In genomic region chr14:68297871-68298468, GRCh38 we compare ENCODE assay signal across 10 cellular contexts.
DNase-seq lines count a peak whose midpoint lies in the region; ATAC-seq and TF ChIP-seq lines count a peak whose summit lies in the region.
"Had no signal": no experiment of that assay in that cellular context is flagged by ENCODE, and none has a peak within 500 bp of the region (broad histone marks: within the 10 kb centered on the region; RNA-seq: fewer than 3 reads in every experiment).

No MANE protein-coding gene starts in this region.

- H3K27me3 ChIP-seq in thoracic aorta (replicated peaks; ENCODE audit: insufficient read depth) (no peaks in the 10 kb centered on the region), testis (no peaks in the 10 kb centered on the region)

- H3K9me3 ChIP-seq in thoracic aorta = no peaks in the 10 kb centered on the region
- no peaks in the 10 kb centered on the region for H3K9me3 ChIP-seq in testis

- H3K36me3 ChIP-seq in thoracic aorta (no peaks in the 10 kb centered on the region), testis (ENCODE audit: low read depth, missing control alignments) (no peaks in the 10 kb centered on the region)

- H3K36me3 Mint-ChIP-seq in activated CD4-positive, alpha-beta T cell treated with anti-CD3 and anti-CD28 coated beads, Interleukin-2, amount 10 ng/mL, durations not matched to agents 7 days and 5 days (ENCODE audit: low read depth) = peaks cover 3% of the 10 kb centered on the region
- H3K36me3 Mint-ChIP-seq in T-cell = peaks cover 17% of the 10 kb centered on the region

- no peak overlapping the region for H3K4me3 Mint-ChIP-seq in activated CD4-positive, alpha-beta T cell treated with anti-CD3 and anti-CD28 coated beads, Interleukin-2, amount 10 ng/mL, durations not matched to agents 7 days and 5 days
- no peak overlapping the region for H3K4me3 Mint-ChIP-seq in T-cell

- H3K4me1 Mint-ChIP-seq in activated CD4-positive, alpha-beta T cell treated with anti-CD3 and anti-CD28 coated beads, Interleukin-2, amount 10 ng/mL, durations not matched to agents 7 days and 5 days = peaks cover 11% of the 10 kb centered on the region
- H3K4me1 Mint-ChIP-seq in T-cell = peaks cover 37 to 47% (median 42%) of the 10 kb centered on the region in 3 donors

- H3K27me3 Mint-ChIP-seq in activated CD4-positive, alpha-beta T cell treated with anti-CD3 and anti-CD28 coated beads, Interleukin-2, amount 10 ng/mL, durations not matched to agents 7 days and 5 days = no peaks in the 10 kb centered on the region
- H3K27me3 Mint-ChIP-seq in T-cell = no peaks in the 10 kb centered on the region

- no peak overlapping the region for H3K4me3 ChIP-seq in thoracic aorta
- no peak overlapping the region for H3K4me3 ChIP-seq in testis

- no peak overlapping the region for H3K27ac ChIP-seq in thoracic aorta
- H3K27ac ChIP-seq in testis = no peak overlapping the region

- TF ChIP-seq CTCF in thoracic aorta (IDR thresholded peaks at IDR 0.05) = peak; percentile 20
- peak in 1 of 3 experiments; percentile 10 for TF ChIP-seq CTCF in testis (IDR thresholded peaks at IDR 0.05)

- H3K4me1 ChIP-seq in thoracic aorta (ENCODE audit: control insufficient read depth in 1 of 2, low read depth in 2 of 2) (peaks cover 0 to 10% of the 10 kb centered on the region in 2 donors), testis (peaks cover 24% of the 10 kb centered on the region)

- intact Hi-C loops in testis (cut with DNase I; ENCODE audit: low total_unique reads) = no loop called here

- 78 to 86% methylated on average over 4 of the region's 4 CpGs for WGBS in testis, 2 donors

- peaks cover 4% of the 10 kb centered on the region for H3K9me3 Mint-ChIP-seq in activated CD4-positive, alpha-beta T cell treated with anti-CD3 and anti-CD28 coated beads, Interleukin-2, amount 10 ng/mL, durations not matched to agents 7 days and 5 days
- peaks cover 5 to 10% (median 9%) of the 10 kb centered on the region in 3 donors for H3K9me3 Mint-ChIP-seq in T-cell

- ATAC-seq in T-cell (replicated peaks in 1 of 4) (no peak), thoracic aorta (ENCODE audit: insufficient number of reproducible peaks, low FRiP score, low read depth) (no peak), HG03469 (IDR thresholded peaks at IDR 0.05; ENCODE audit: unreplicated experiment) (no peak)
- ATAC-seq: stimulated activated naive CD8-positive, alpha-beta T cell treated with anti-CD3 and anti-CD28 coated beads, Interleukin-15, Interleukin-2, amounts not matched to agents 100 U/mL and 50 U/mL, for 24 hours had no signal

- POLR2A ChIA-PET in activated CD4-positive, alpha-beta T cell treated with anti-CD3 and anti-CD28 coated beads, Interleukin-2, amount 10 ng/mL, durations not matched to agents 7 days and 5 days (lab: Charles Lee) = no interaction called here
- POLR2A ChIA-PET in T-cell (lab: Charles Lee) = no interaction called here

- no peak for TF ChIP-seq POLR2A in testis (IDR thresholded peaks at IDR 0.05)

- no peak for DNase-seq in activated CD4-positive, alpha-beta T cell treated with anti-CD3 and anti-CD28 coated beads, Interleukin-2, amount 10 ng/mL, durations not matched to agents 7 days and 5 days
- no peak for DNase-seq in activated CD4-positive, alpha-beta T cell treated with anti-CD3 and anti-CD28 coated beads, Interleukin-2, amount 50 U/mL, for 4 hours
- no peak for DNase-seq in T-cell
- DNase-seq in foreskin melanocyte = peak; percentile 67
- DNase-seq in thoracic aorta (ENCODE audit: low spot score) = no peak
- DNase-seq in testis = no peak
- DNase-seq in T-helper 9 cell = no peak
- DNase-seq: activated CD4-positive, alpha-beta T cell treated with anti-CD3 and anti-CD28 coated beads, Interleukin-2, amount 50 U/mL, for 48 hours; stimulated activated naive CD8-positive, alpha-beta T cell treated with anti-CD3 and anti-CD28 coated beads, Interleukin-15, Interleukin-2, amounts not matched to agents 100 U/mL and 50 U/mL, for 24 hours had no signal

- CTCF ChIA-PET in activated CD4-positive, alpha-beta T cell treated with anti-CD3 and anti-CD28 coated beads, Interleukin-2, amount 10 ng/mL, durations not matched to agents 7 days and 5 days (lab: Charles Lee) = no interaction called here
- CTCF ChIA-PET in T-cell (lab: Charles Lee) = interaction anchor here (0.6 to 1.1 kb wide), 4 partner anchors 10 to 491 kb away, joined by 3 to 6 read pairs (median 4); no protein-coding TSS in a partner anchor

- peak overlapping the region; percentile 39 for H3K27ac Mint-ChIP-seq in activated CD4-positive, alpha-beta T cell treated with anti-CD3 and anti-CD28 coated beads, Interleukin-2, amount 10 ng/mL, durations not matched to agents 7 days and 5 days
- peak overlapping the region; percentile 45 to 71 for H3K27ac Mint-ChIP-seq in T-cell
